32 cellular contexts compared by ENCODE assay signal in genomic region chrX:56576721-56577120, GRCh38.
"Had no signal": no experiment of that assay in that cellular context is flagged by ENCODE, and none has a peak within 500 bp of the region (broad histone marks: within the 10 kb centered on the region; RNA-seq: fewer than 3 reads in every experiment).

No MANE protein-coding gene starts in this region.

- H3K4me1 ChIP-seq: ascending aorta, breast epithelium, heart left ventricle had no signal

- H3K9me3 Mint-ChIP-seq: activated B cell treated with CpG ODN at 0.5 μM for 24 hours; activated T-helper 17 cell treated with anti-CD3 and anti-CD28 coated beads, Interleukin-2, amount 50 U/mL, for 72 hours had no signal

- ATAC-seq: activated CD4-positive, CD25-positive, alpha-beta regulatory T cell treated with anti-CD3 and anti-CD28 coated beads, Interleukin-2, amount 50 U/mL, for 24 hours; activated CD8-positive, alpha-beta T cell treated with anti-CD3 and anti-CD28 coated beads for 36 hours; activated naive CD4-positive, alpha-beta T cell treated with anti-CD3 and anti-CD28 coated beads, Interleukin-2, amount 50 U/mL, for 72 hours; activated T-cell treated with anti-CD3 and anti-CD28 coated beads, Interleukin-2, amount 50 U/mL, for 4 hours; activated T-helper 17 cell treated with anti-CD3 and anti-CD28 coated beads, Interleukin-2, amount 50 U/mL, for 72 hours; esophagus mucosa; heart left ventricle; T-helper 17 cell had no signal

- H3K27me3 Mint-ChIP-seq: activated B cell treated with CpG ODN at 0.5 μM for 24 hours; activated CD8-positive, alpha-beta T cell treated with anti-CD3 and anti-CD28 coated beads for 36 hours; activated naive CD8-positive, alpha-beta T cell treated with anti-CD3 and anti-CD28 coated beads, Interleukin-2, amount 10 ng/mL, durations not matched to agents 7 days and 5 days; activated T-helper 17 cell treated with anti-CD3 and anti-CD28 coated beads, Interleukin-2, amount 50 U/mL, for 72 hours; brain; dendritic cell treated with granulocyte-macrophage colony-stimulating factor and Interleukin-4, amounts not matched to agents 40 ng/mL and 50 ng/mL, for 4 days; T-helper 17 cell had no signal

- H3K27ac Mint-ChIP-seq: activated B cell treated with CpG ODN at 0.5 μM for 24 hours; activated CD8-positive, alpha-beta T cell treated with anti-CD3 and anti-CD28 coated beads for 36 hours; activated naive CD4-positive, alpha-beta T cell treated with anti-CD3 and anti-CD28 coated beads for 36 hours; activated naive CD4-positive, alpha-beta T cell treated with anti-CD3 and anti-CD28 coated beads, Interleukin-2, amount 50 U/mL, for 72 hours; activated naive CD8-positive, alpha-beta T cell treated with anti-CD3 and anti-CD28 coated beads, Interleukin-2, amount 10 ng/mL, durations not matched to agents 7 days and 5 days; activated T-helper 17 cell treated with anti-CD3 and anti-CD28 coated beads, Interleukin-2, amount 50 U/mL, for 72 hours; brain; dendritic cell treated with granulocyte-macrophage colony-stimulating factor and Interleukin-4, amounts not matched to agents 40 ng/mL and 50 ng/mL, for 4 days; endodermal cell; T-helper 17 cell; T-helper 2 cell treated with Interferon-gamma antibody and Interleukin-4, amounts not matched to agents 5 μg/mL and 100 μg/mL, for 36 hours had no signal

- H3K27ac ChIP-seq: ascending aorta, breast epithelium, cardiac muscle cell, coronary artery, dorsolateral prefrontal cortex, heart left ventricle, WERI-Rb-1 had no signal

- DNase-seq: activated B cell treated with CpG ODN at 0.5 μM for 24 hours; activated CD4-positive, alpha-beta T cell treated with anti-CD3 and anti-CD28 coated beads for 48 hours; activated CD4-positive, alpha-beta T cell treated with anti-CD3 and anti-CD28 coated beads, Interleukin-2, amount 50 U/mL, for 1 hour; activated CD4-positive, alpha-beta T cell treated with anti-CD3 and anti-CD28 coated beads, Interleukin-2, amount 50 U/mL, for 48 hours; activated CD8-positive, alpha-beta memory T cell treated with anti-CD3 and anti-CD28 coated beads for 24 hours; activated CD8-positive, alpha-beta T cell treated with anti-CD3 and anti-CD28 coated beads for 36 hours; activated effector memory CD4-positive, alpha-beta T cell treated with Interleukin-2 at 50 U/mL for 16 hours; activated gamma-delta T cell treated with Interleukin-2 at 50 U/mL for 16 hours; activated naive CD4-positive, alpha-beta T cell treated with anti-CD3 and anti-CD28 coated beads for 36 hours; activated naive CD8-positive, alpha-beta T cell treated with anti-CD3 and anti-CD28 coated beads, Interleukin-2, amount 10 ng/mL, durations not matched to agents 7 days and 5 days; activated T-cell treated with anti-CD3 and anti-CD28 coated beads, Interleukin-2, amount 50 U/mL, for 4 hours; central memory CD4-positive, alpha-beta T cell; cerebellar nuclear complex; dorsolateral prefrontal cortex; effector memory CD4-positive, alpha-beta T cell; endodermal cell; foreskin fibroblast; heart left ventricle; T-helper 17 cell; T1000; WERI-Rb-1 had no signal

- H3K4me3 ChIP-seq: ascending aorta, breast epithelium, cardiac muscle cell, coronary artery, dorsolateral prefrontal cortex, heart left ventricle had no signal

- H3K36me3 ChIP-seq: ascending aorta, breast epithelium, cardiac muscle cell, heart left ventricle, WERI-Rb-1 had no signal

- H3K4me3 Mint-ChIP-seq: activated B cell treated with CpG ODN at 0.5 μM for 24 hours; activated CD8-positive, alpha-beta T cell treated with anti-CD3 and anti-CD28 coated beads for 36 hours; activated naive CD4-positive, alpha-beta T cell treated with anti-CD3 and anti-CD28 coated beads for 36 hours; activated naive CD8-positive, alpha-beta T cell treated with anti-CD3 and anti-CD28 coated beads, Interleukin-2, amount 10 ng/mL, durations not matched to agents 7 days and 5 days; activated T-cell treated with anti-CD3 and anti-CD28 coated beads, Interleukin-2, amount 50 U/mL, for 4 hours; activated T-helper 17 cell treated with anti-CD3 and anti-CD28 coated beads, Interleukin-2, amount 50 U/mL, for 72 hours; brain; dendritic cell treated with granulocyte-macrophage colony-stimulating factor and Interleukin-4, amounts not matched to agents 40 ng/mL and 50 ng/mL, for 4 days; endodermal cell; T-helper 17 cell; T-helper 2 cell treated with Interferon-gamma antibody and Interleukin-4, amounts not matched to agents 5 μg/mL and 100 μg/mL, for 36 hours had no signal

- H3K4me1 Mint-ChIP-seq: brain, endodermal cell had no signal

- H3K27me3 ChIP-seq: ascending aorta, cardiac muscle cell, heart left ventricle had no signal
